8 cellular contexts compared by ENCODE assay signal in genomic region chr10:4013651-4014085, GRCh38.
DNase-seq lines count a peak whose midpoint lies in the region; ATAC-seq and TF ChIP-seq lines count a peak whose summit lies in the region.

No MANE protein-coding gene starts in this region.

- DNase-seq in DMS153 treated with DMSO at 0.1 percent for 48 hours (lab: John Stamatoyannopoulos, UW; ENCODE audit: unreplicated experiment) = peak; percentile 2
- DNase-seq in NCI-H2196 (lab: John Stamatoyannopoulos, UW; ENCODE audit: unreplicated experiment) = peak; percentile 38
- no peak for DNase-seq in left lung
- DNase-seq in NCI-H446 treated with DMSO at 0.1 percent for 48 hours (lab: John Stamatoyannopoulos, UW) = no peak
- no peak for DNase-seq in NAMALWA (ENCODE audit: low spot score)
- no peak for DNase-seq in NCI-H2227 (lab: John Stamatoyannopoulos, UW; ENCODE audit: unreplicated experiment)

- H3K36me3 ChIP-seq in left lung = no peaks in the 10 kb centered on the region

- H3K4me3 ChIP-seq in left lung = no peak overlapping the region

- TF ChIP-seq CTCF in left lung (IDR thresholded peaks at IDR 0.05) = no peak

- no peak overlapping the region for H3K27ac ChIP-seq in left lung

- ATAC-seq in GM21360 (IDR thresholded peaks at IDR 0.05; ENCODE audit: unreplicated experiment) (peak; percentile 53), left lung (peak; percentile 52), HG03159 (IDR thresholded peaks at IDR 0.05; ENCODE audit: unreplicated experiment) (no peak)

- H3K4me1 ChIP-seq in left lung = no peaks in the 10 kb centered on the region

- H3K27me3 ChIP-seq in left lung = no peaks in the 10 kb centered on the region

- H3K9me3 ChIP-seq in left lung = no peaks in the 10 kb centered on the region

- intact Hi-C loops in left lung (cut with DNase I) = no loop called here

Comparison
In these comparisons a context has a peak if more than half of its experiments do, and no peak if none do; other contexts are left out.
1. DNase-seq: peak in DMS153 treated with DMSO at 0.1 percent for 48 hours (single experiment) and NCI-H2196 (single experiment); none in left lung (0 of 2), NCI-H446 treated with DMSO at 0.1 percent for 48 hours (single experiment), NAMALWA (single experiment) and NCI-H2227 (single experiment).